ENCODE assay signal across 9 cellular contexts in genomic region chr5:67297376-67297775, GRCh38.
"Had no signal": no experiment of that assay in that cellular context is flagged by ENCODE, and none has a peak within 500 bp of the region (broad histone marks: within the 10 kb centered on the region; RNA-seq: fewer than 3 reads in every experiment).

No MANE protein-coding gene starts in this region.

- ATAC-seq: gastroesophageal sphincter, left ventricle myocardium superior had no signal

- H3K4me3 ChIP-seq: adrenal gland, gastroesophageal sphincter had no signal

- DNase-seq: activated naive CD4-positive, alpha-beta T cell treated with anti-CD3 and anti-CD28 coated beads, Interleukin-2, amount 50 U/mL, for 16 hours; adrenal gland; central memory CD4-positive, alpha-beta T cell; cortex of kidney; effector memory CD4-positive, alpha-beta T cell; left ventricle myocardium superior; stimulated activated CD4-positive, alpha-beta T cell treated with anti-CD3 and anti-CD28 coated beads, Interleukin-12 subunit alpha, Interleukin-12 subunit beta, amount 100 ng/mL, for 4 hours; stimulated activated naive CD4-positive, alpha-beta T cell had no signal
